15 cellular contexts compared by ENCODE assay signal in the genomic region with DNA sequence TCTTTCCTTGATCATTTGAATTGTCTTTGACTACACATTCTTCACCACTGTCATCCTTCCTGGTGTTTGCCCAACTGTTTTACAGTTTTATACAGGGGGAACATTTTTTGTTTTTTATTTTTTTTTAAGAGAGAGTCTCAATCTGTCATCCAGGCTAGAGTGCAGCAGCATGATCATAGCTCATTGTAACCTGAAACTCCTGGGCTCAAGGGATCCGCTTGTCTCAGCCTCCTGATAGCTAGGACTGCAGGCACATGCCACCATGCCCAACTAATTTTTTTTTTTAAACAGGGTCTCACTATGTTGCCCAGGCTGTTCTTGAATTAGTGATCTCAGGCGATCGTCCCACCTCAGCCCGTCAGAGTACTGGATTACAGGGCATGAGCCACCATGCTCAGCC.
DNase-seq lines count a peak whose midpoint lies in the region; ATAC-seq and TF ChIP-seq lines count a peak whose summit lies in the region.
"Had no signal": no experiment of that assay in that cellular context is flagged by ENCODE, and none has a peak within 500 bp of the region (broad histone marks: within the 10 kb centered on the region; RNA-seq: fewer than 3 reads in every experiment).

No MANE protein-coding gene starts in this region.

- H3K4me3 Mint-ChIP-seq in glutamatergic neuron (ENCODE audit: unreplicated experiment), result peak overlapping the region; percentile 17
- H3K4me3 Mint-ChIP-seq in progenitor cell of endocrine pancreas (ENCODE audit: low read depth), result no peak overlapping the region
- H3K4me3 Mint-ChIP-seq: CD4-positive, alpha-beta memory T cell had no signal

- H3K4me1 Mint-ChIP-seq in glutamatergic neuron (ENCODE audit: low read depth, unreplicated experiment) (peaks cover 44% of the 10 kb centered on the region), progenitor cell of endocrine pancreas (ENCODE audit: low read depth) (peaks cover 11% of the 10 kb centered on the region)

- H3K27ac Mint-ChIP-seq in glutamatergic neuron (ENCODE audit: unreplicated experiment) (peak overlapping the region; percentile 93), progenitor cell of endocrine pancreas (peak overlapping the region; percentile 81)
- H3K27ac Mint-ChIP-seq: CD4-positive, alpha-beta memory T cell had no signal

- intact Hi-C loops in left cardiac atrium (cut with DNase I), result loop anchor here (10.0 kb wide), 2 partner anchors 61 to 171 kb away; no protein-coding TSS in a partner anchor

- H3K9me3 Mint-ChIP-seq in glutamatergic neuron (ENCODE audit: unreplicated experiment) (peaks cover 2% of the 10 kb centered on the region), progenitor cell of endocrine pancreas (ENCODE audit: low read depth) (no peaks in the 10 kb centered on the region)
- H3K9me3 Mint-ChIP-seq: CD4-positive, alpha-beta memory T cell had no signal

- ATAC-seq in left cardiac atrium, result no peak
- ATAC-seq: HCT116 had no signal

- TF ChIP-seq CTCF in glutamatergic neuron (IDR thresholded peaks at IDR 0.05; ENCODE audit: partially characterized antibody, unreplicated experiment) (no peak), progenitor cell of endocrine pancreas (IDR thresholded peaks at IDR 0.05; ENCODE audit: unreplicated experiment) (no peak)

- no peaks in the 10 kb centered on the region for H3K36me3 Mint-ChIP-seq in glutamatergic neuron (ENCODE audit: unreplicated experiment)
- H3K36me3 Mint-ChIP-seq in progenitor cell of endocrine pancreas (ENCODE audit: insufficient read depth), result peaks cover 3% of the 10 kb centered on the region

- H3K27me3 Mint-ChIP-seq in glutamatergic neuron (ENCODE audit: unreplicated experiment), result no peaks in the 10 kb centered on the region
- H3K27me3 Mint-ChIP-seq in progenitor cell of endocrine pancreas, result no peaks in the 10 kb centered on the region
- H3K27me3 Mint-ChIP-seq: CD4-positive, alpha-beta memory T cell had no signal

- DNase-seq in NCI-H1694 (lab: John Stamatoyannopoulos, UW), result peak; percentile 4
- peak; percentile 98 for DNase-seq in NCI-H2171 treated with DMSO at 0.1 percent for 48 hours (lab: John Stamatoyannopoulos, UW)
- DNase-seq in glutamatergic neuron, result peak; percentile 27
- no peak for DNase-seq in progenitor cell of endocrine pancreas (ENCODE audit: low spot score, unreplicated experiment)
- DNase-seq in left cardiac atrium, result no peak
- DNase-seq in CD1c-positive myeloid dendritic cell (ENCODE audit: extremely low spot score), result no peak
- DNase-seq in NCI-H1436 treated with DMSO at 0.1 percent for 48 hours (lab: John Stamatoyannopoulos, UW), result no peak
- DNase-seq: CD4-positive, alpha-beta memory T cell; IMR-90; NCI-H1105 treated with DMSO at 0.1 percent for 48 hours; NCI-H1930; NCI-H446; NK-92 treated with Interleukin-12 subunit alpha and Interleukin-12 subunit beta, amount 100 ng/mL, for 24 hours; SJCRH30 had no signal

Comparison
In these comparisons a context has a peak if more than half of its experiments do, and no peak if none do; other contexts are left out.
1. DNase-seq: peak in NCI-H1694 (single experiment), NCI-H2171 treated with DMSO at 0.1 percent for 48 hours (single experiment) and glutamatergic neuron (single experiment); none in progenitor cell of endocrine pancreas (single experiment), left cardiac atrium (single experiment), CD1c-positive myeloid dendritic cell (single experiment) and NCI-H1436 treated with DMSO at 0.1 percent for 48 hours (single experiment).